ENCODE assay signal across 10 cellular contexts in genomic region chr13:40786568-40786996, GRCh38. TPM values are rescaled to one million over a fixed set of nuclear protein-coding genes. Genes with fewer than 3 reads are reported as not detected.
A peak's percentile ranks its signal among the peaks of the same experiment; 100 is the strongest.
DNase-seq lines count a peak whose midpoint lies in the region; ATAC-seq and TF ChIP-seq lines count a peak whose summit lies in the region.
"Had no signal": no experiment of that assay in that cellular context is flagged by ENCODE, and none has a peak within 500 bp of the region (broad histone marks: within the 10 kb centered on the region; RNA-seq: fewer than 3 reads in every experiment).

No MANE protein-coding gene starts in this region.

- TF ChIP-seq CTCF in fibroblast of mammary gland (conservative IDR thresholded peaks at IDR 0.05; ENCODE audit: control insufficient read depth, insufficient read depth, low read depth, low read length) = no peak
- TF ChIP-seq CTCF in thyroid gland (IDR thresholded peaks at IDR 0.05) = no peak
- TF ChIP-seq CTCF in GM23338 (conservative IDR thresholded peaks at IDR 0.05; ENCODE audit: low read depth in 2 of 2) = no peak
- no peak for TF ChIP-seq CTCF in ascending aorta (IDR thresholded peaks at IDR 0.05)

- H3K79me2 ChIP-seq in GM23338 (replicated peaks; ENCODE audit: insufficient read depth) = no peaks in the 10 kb centered on the region

- H4K20me1 ChIP-seq in GM23338 (replicated peaks; ENCODE audit: insufficient read depth) = no peaks in the 10 kb centered on the region

- intact Hi-C loops in activated naive CD4-positive, alpha-beta T cell treated with anti-CD3 and anti-CD28 coated beads for 36 hours (cut with micrococcal nuclease) = no loop called here
- intact Hi-C loops in thyroid gland (cut with DNase I) = no loop called here
- intact Hi-C loops in ascending aorta (cut with DNase I) = no loop called here

- no peak for ATAC-seq in GM23338

- no peak overlapping the region for H3K27ac Mint-ChIP-seq in activated naive CD4-positive, alpha-beta T cell treated with anti-CD3 and anti-CD28 coated beads for 36 hours
- peak overlapping the region; percentile 87 for H3K27ac Mint-ChIP-seq in T-helper 2 cell treated with Interferon-gamma antibody and Interleukin-4, amounts not matched to agents 5 μg/mL and 100 μg/mL, for 36 hours
- H3K27ac Mint-ChIP-seq in GM23338 = no peak overlapping the region

- no peak for TF ChIP-seq POLR2A in thyroid gland (IDR thresholded peaks at IDR 0.05)

- H3K27me3 ChIP-seq in thyroid gland (no peaks in the 10 kb centered on the region), GM23338 (ENCODE audit: insufficient read depth) (no peaks in the 10 kb centered on the region), ascending aorta (no peaks in the 10 kb centered on the region)
- H3K27me3 ChIP-seq: transverse colon had no signal

- no peaks in the 10 kb centered on the region for H3K36me3 Mint-ChIP-seq in activated naive CD4-positive, alpha-beta T cell treated with anti-CD3 and anti-CD28 coated beads for 36 hours (ENCODE audit: low read depth)
- peaks cover 4% of the 10 kb centered on the region for H3K36me3 Mint-ChIP-seq in T-helper 2 cell treated with Interferon-gamma antibody and Interleukin-4, amounts not matched to agents 5 μg/mL and 100 μg/mL, for 36 hours (ENCODE audit: low read depth)
- H3K36me3 Mint-ChIP-seq in GM23338 (ENCODE audit: low read depth) = no peaks in the 10 kb centered on the region; the same call in 2 of the 3 replicates

- WGBS in thyroid gland, 2 donors = 87 to 89% methylated on average over 4 of the region's 4 CpGs

- H3K4me1 ChIP-seq in thyroid gland (peaks cover 38% of the 10 kb centered on the region in 2 donors), GM23338 (ENCODE audit: insufficient read depth) (peaks cover 7% of the 10 kb centered on the region; the same call in 1 of the 2 replicates), ascending aorta (no peaks in the 10 kb centered on the region)

- H3K4me1 Mint-ChIP-seq in activated naive CD4-positive, alpha-beta T cell treated with anti-CD3 and anti-CD28 coated beads for 36 hours (ENCODE audit: low read depth) = peaks cover 29% of the 10 kb centered on the region
- H3K4me1 Mint-ChIP-seq in T-helper 2 cell treated with Interferon-gamma antibody and Interleukin-4, amounts not matched to agents 5 μg/mL and 100 μg/mL, for 36 hours (ENCODE audit: low read depth) = peaks cover 25% of the 10 kb centered on the region
- H3K4me1 Mint-ChIP-seq in GM23338 = no peaks in the 10 kb centered on the region

- H3K4me2 ChIP-seq in GM23338 = no peak overlapping the region

- CTCF ChIA-PET in activated naive CD4-positive, alpha-beta T cell treated with anti-CD3 and anti-CD28 coated beads for 36 hours (lab: Charles Lee) = interaction anchor here (0.6 kb wide), 2 partner anchors 117 to 191 kb away, joined by 3 read pairs; no protein-coding TSS in a partner anchor

- H2AFZ ChIP-seq in GM23338 = no peak overlapping the region

- no peaks in the 10 kb centered on the region for H3K9me2 ChIP-seq in GM23338 (ENCODE audit: insufficient read depth)

- DNase-seq in activated naive CD4-positive, alpha-beta T cell treated with anti-CD3 and anti-CD28 coated beads for 36 hours = peak; percentile 32
- no peak for DNase-seq in activated naive CD4-positive, alpha-beta T cell treated with anti-CD3 and anti-CD28 coated beads, Interleukin-2, amount 50 U/mL, for 16 hours
- DNase-seq in T-helper 2 cell treated with Interferon-gamma antibody and Interleukin-4, amounts not matched to agents 5 μg/mL and 100 μg/mL, for 36 hours (ENCODE audit: low spot score) = peak; percentile 48
- DNase-seq in fibroblast of mammary gland (ENCODE audit: low read depth) (peak; percentile 71), thyroid gland (no peak), amygdala (lab: John Stamatoyannopoulos, UW) (no peak), GM23338 (ENCODE audit: low spot score) (no peak), ascending aorta (ENCODE audit: low spot score in 2 of 2) (no peak)
- DNase-seq: NCI-H2081, transverse colon had no signal

- H3F3A ChIP-seq in GM23338 (replicated peaks; ENCODE audit: low read depth) = 0 out of 2 replicates have a peak, but pooled peaks cover 10% of the 10 kb centered on the region

- H3K27me3 Mint-ChIP-seq in activated naive CD4-positive, alpha-beta T cell treated with anti-CD3 and anti-CD28 coated beads for 36 hours (ENCODE audit: low read depth) = no peaks in the 10 kb centered on the region
- H3K27me3 Mint-ChIP-seq in T-helper 2 cell treated with Interferon-gamma antibody and Interleukin-4, amounts not matched to agents 5 μg/mL and 100 μg/mL, for 36 hours (ENCODE audit: low read depth) = no peaks in the 10 kb centered on the region
- H3K27me3 Mint-ChIP-seq in GM23338 (ENCODE audit: insufficient read depth, low read depth, poor library complexity) = peaks cover 2% of the 10 kb centered on the region

- no peaks in the 10 kb centered on the region for H3K9me3 Mint-ChIP-seq in activated naive CD4-positive, alpha-beta T cell treated with anti-CD3 and anti-CD28 coated beads for 36 hours
- no peaks in the 10 kb centered on the region for H3K9me3 Mint-ChIP-seq in T-helper 2 cell treated with Interferon-gamma antibody and Interleukin-4, amounts not matched to agents 5 μg/mL and 100 μg/mL, for 36 hours
- H3K9me3 Mint-ChIP-seq in GM23338 = no peaks in the 10 kb centered on the region

- H3K27ac ChIP-seq in thyroid gland = peak overlapping the region in 2 of 3 donors; percentile 84 to 93
- no peak overlapping the region for H3K27ac ChIP-seq in GM23338 (ENCODE audit: low read depth)
- no peak overlapping the region for H3K27ac ChIP-seq in ascending aorta

- no peak overlapping the region for H3K4me3 Mint-ChIP-seq in activated naive CD4-positive, alpha-beta T cell treated with anti-CD3 and anti-CD28 coated beads for 36 hours
- no peak overlapping the region for H3K4me3 Mint-ChIP-seq in T-helper 2 cell treated with Interferon-gamma antibody and Interleukin-4, amounts not matched to agents 5 μg/mL and 100 μg/mL, for 36 hours
- H3K4me3 Mint-ChIP-seq in GM23338 = no peak overlapping the region

- no peaks in the 10 kb centered on the region for H3K9me3 ChIP-seq in thyroid gland
- no peaks in the 10 kb centered on the region for H3K9me3 ChIP-seq in ascending aorta
- H3K9me3 ChIP-seq: transverse colon had no signal

- no peak overlapping the region for H3K4me3 ChIP-seq in fibroblast of mammary gland (ENCODE audit: control insufficient read depth, low read depth, low read length)
- no peak overlapping the region for H3K4me3 ChIP-seq in thyroid gland (replicated peaks in 1 of 3)
- no peak overlapping the region for H3K4me3 ChIP-seq in GM23338
- H3K4me3 ChIP-seq in ascending aorta = no peak overlapping the region
- H3K4me3 ChIP-seq: transverse colon had no signal

- no peaks in the 10 kb centered on the region for H3K36me3 ChIP-seq in thyroid gland
- H3K36me3 ChIP-seq in GM23338 (ENCODE audit: insufficient read depth) = no peaks in the 10 kb centered on the region
- H3K36me3 ChIP-seq in ascending aorta = no peaks in the 10 kb centered on the region
- H3K36me3 ChIP-seq: transverse colon had no signal

TF ChIP-seq in GM23338, 12 proteins besides CTCF, POLR2A, EP300 and RAD21:
- no peak for TF ChIP-seq EZH2 (IDR thresholded peaks at IDR 0.05; ENCODE audit: low read depth, unreplicated experiment)
TF ChIP-seq in GM23338: peak in this region for 0.

RNA-seq across cellular contexts. Expression of gene SLC25A15, which starts 2.8 kb away (rescaled TPM):
- 10 to 100 TPM; 15.5 to 15.6 TPM for total RNA-seq in activated naive CD4-positive, alpha-beta T cell treated with anti-CD3 and anti-CD28 coated beads for 36 hours
- total RNA-seq in thyroid gland = 10 to 100 TPM; 12.8 to 19.5 (median 13.6) TPM
- 32.6 and 32.8 TPM in 2 replicates for total RNA-seq in GM23338 (2014; rRNA removed; shearing (Covaris generic))
- polyA plus RNA-seq in GM23338 (2016; fragmentation: Nextera tagmentation; extraction: Ambion mirVana) = 6.5 and 7.3 TPM in 2 replicates
- total RNA-seq in ascending aorta = 5.5 TPM

RNA-seq across cellular contexts. Expression of gene MRPS31, which starts 15.6 kb away (rescaled TPM):
- 10 to 100 TPM; 28.4 to 28.8 TPM for total RNA-seq in activated naive CD4-positive, alpha-beta T cell treated with anti-CD3 and anti-CD28 coated beads for 36 hours
- total RNA-seq in thyroid gland (10 to 100 TPM; 26.9 to 34.9 (median 32.3) TPM), ascending aorta (22.8 TPM)
- 26.1 and 26.8 TPM in 2 replicates for total RNA-seq in GM23338 (2014; rRNA removed; shearing (Covaris generic))
- polyA plus RNA-seq in GM23338 (2016; fragmentation: Nextera tagmentation; extraction: Ambion mirVana) = 62.2 and 62.7 TPM in 2 replicates

Comparison
In these comparisons a context has a peak if more than half of its experiments do, and no peak if none do; other contexts are left out.
1. DNase-seq: peak in activated naive CD4-positive, alpha-beta T cell treated with anti-CD3 and anti-CD28 coated beads for 36 hours (single experiment), T-helper 2 cell treated with Interferon-gamma antibody and Interleukin-4, amounts not matched to agents 5 μg/mL and 100 μg/mL, for 36 hours (single experiment) and fibroblast of mammary gland (single experiment); none in activated naive CD4-positive, alpha-beta T cell treated with anti-CD3 and anti-CD28 coated beads, Interleukin-2, amount 50 U/mL, for 16 hours (single experiment), thyroid gland (0 of 2), amygdala (0 of 56), GM23338 (single experiment) and ascending aorta (0 of 2).
2. H3K27ac ChIP-seq: peak in thyroid gland (2 of 3); none in GM23338 (single experiment) and ascending aorta (0 of 2).